1 cellular context compared by ENCODE assay signal in the genomic region with DNA sequence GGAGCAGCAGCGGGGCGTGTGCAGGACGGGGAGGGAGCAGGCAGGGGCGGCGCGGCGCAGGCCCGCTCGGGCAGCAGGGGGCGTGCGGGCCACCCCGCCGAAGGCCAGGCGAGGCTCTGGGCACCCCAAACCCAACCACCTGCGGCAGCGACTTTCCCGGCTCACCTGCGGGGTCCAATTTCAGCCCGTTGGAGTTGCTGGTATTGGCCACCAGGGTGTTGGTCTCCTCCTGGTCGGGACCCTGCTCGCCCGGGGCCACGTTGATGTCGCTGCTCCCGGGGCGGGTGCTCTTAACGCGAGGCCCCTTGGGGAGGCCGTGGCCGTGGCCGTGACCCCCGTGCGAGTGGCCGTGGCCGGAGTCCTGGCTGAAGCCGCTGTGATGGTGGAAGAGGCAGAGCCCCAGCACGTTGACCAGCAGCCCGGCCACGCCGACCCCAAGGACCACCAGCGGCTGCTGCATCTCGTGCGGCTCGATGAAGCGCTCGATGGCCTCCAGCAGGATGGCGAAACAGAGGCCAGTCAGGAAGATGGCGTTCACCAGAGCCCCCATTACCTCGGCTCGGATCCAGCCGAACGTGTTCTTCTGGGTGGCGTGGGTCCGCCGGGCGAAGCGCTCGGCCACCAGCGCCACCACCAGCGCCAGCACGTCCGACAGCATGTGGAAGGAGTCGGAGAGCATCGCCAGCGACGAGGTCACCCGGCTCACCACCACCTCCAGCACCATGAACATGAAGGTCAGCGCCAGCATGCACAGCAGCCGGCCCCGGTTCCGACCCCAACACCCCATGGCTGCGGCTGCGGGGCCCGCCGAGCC.
TF ChIP-seq lines count a peak whose summit lies in the region.

No MANE protein-coding gene starts in this region.

TF ChIP-seq in HepG2, 621 proteins besides CTCF, POLR2A, EP300 and RAD21 (continued from another document and continues in another):
- TF ChIP-seq, protein P1, sequence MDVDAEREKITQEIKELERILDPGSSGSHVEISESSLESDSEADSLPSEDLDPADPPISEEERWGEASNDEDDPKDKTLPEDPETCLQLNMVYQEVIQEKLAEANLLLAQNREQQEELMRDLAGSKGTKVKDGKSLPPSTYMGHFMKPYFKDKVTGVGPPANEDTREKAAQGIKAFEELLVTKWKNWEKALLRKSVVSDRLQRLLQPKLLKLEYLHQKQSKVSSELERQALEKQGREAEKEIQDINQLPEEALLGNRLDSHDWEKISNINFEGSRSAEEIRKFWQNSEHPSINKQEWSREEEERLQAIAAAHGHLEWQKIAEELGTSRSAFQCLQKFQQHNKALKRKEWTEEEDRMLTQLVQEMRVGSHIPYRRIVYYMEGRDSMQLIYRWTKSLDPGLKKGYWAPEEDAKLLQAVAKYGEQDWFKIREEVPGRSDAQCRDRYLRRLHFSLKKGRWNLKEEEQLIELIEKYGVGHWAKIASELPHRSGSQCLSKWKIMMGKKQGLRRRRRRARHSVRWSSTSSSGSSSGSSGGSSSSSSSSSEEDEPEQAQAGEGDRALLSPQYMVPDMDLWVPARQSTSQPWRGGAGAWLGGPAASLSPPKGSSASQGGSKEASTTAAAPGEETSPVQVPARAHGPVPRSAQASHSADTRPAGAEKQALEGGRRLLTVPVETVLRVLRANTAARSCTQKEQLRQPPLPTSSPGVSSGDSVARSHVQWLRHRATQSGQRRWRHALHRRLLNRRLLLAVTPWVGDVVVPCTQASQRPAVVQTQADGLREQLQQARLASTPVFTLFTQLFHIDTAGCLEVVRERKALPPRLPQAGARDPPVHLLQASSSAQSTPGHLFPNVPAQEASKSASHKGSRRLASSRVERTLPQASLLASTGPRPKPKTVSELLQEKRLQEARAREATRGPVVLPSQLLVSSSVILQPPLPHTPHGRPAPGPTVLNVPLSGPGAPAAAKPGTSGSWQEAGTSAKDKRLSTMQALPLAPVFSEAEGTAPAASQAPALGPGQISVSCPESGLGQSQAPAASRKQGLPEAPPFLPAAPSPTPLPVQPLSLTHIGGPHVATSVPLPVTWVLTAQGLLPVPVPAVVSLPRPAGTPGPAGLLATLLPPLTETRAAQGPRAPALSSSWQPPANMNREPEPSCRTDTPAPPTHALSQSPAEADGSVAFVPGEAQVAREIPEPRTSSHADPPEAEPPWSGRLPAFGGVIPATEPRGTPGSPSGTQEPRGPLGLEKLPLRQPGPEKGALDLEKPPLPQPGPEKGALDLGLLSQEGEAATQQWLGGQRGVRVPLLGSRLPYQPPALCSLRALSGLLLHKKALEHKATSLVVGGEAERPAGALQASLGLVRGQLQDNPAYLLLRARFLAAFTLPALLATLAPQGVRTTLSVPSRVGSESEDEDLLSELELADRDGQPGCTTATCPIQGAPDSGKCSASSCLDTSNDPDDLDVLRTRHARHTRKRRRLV (CRISPR knock-in tag; IDR thresholded peaks at IDR 0.05) = 0 out of 2 replicates have a peak, but pooled peaks have one; percentile 47
- TF ChIP-seq ZNF761 (CRISPR knock-in tag; conservative IDR thresholded peaks at IDR 0.05) (peak; percentile 26; the same call in 1 of the 2 replicates), SNRNP70 (IDR thresholded peaks at IDR 0.05; ENCODE audit: low read depth, low read length) (no peak), ZNF678 (CRISPR knock-in tag; IDR thresholded peaks at IDR 0.05) (0 out of 2 replicates have a peak, but pooled peaks have one; percentile 45), SETDB1 (CRISPR knock-in tag; IDR thresholded peaks at IDR 0.05; ENCODE audit: borderline replicate concordance) (no peak), ZZZ3 (CRISPR knock-in tag; IDR thresholded peaks at IDR 0.05; ENCODE audit: borderline replicate concordance) (0 out of 2 replicates have a peak, but pooled peaks have one; percentile 55), TSC22D2 (CRISPR knock-in tag; IDR thresholded peaks at IDR 0.05; ENCODE audit: borderline replicate concordance) (peak; percentile 69; the same call in 1 of the 2 replicates), MXI1 (IDR thresholded peaks at IDR 0.05; ENCODE audit: borderline replicate concordance, low read depth, low read length) (no peak), HDAC1 (CRISPR knock-in tag; IDR thresholded peaks at IDR 0.05) (peak; percentile 78), HMGA1 (CRISPR knock-in tag; conservative IDR thresholded peaks at IDR 0.05) (no peak), SRY (CRISPR knock-in tag; IDR thresholded peaks at IDR 0.05) (no peak), MIER3 (CRISPR knock-in tag; IDR thresholded peaks at IDR 0.05; ENCODE audit: borderline replicate concordance) (no peak), NBN (conservative IDR thresholded peaks at IDR 0.05) (no peak), ZNF350 (CRISPR knock-in tag; IDR thresholded peaks at IDR 0.05; ENCODE audit: borderline replicate concordance, low read depth) (no peak), MAFG (CRISPR knock-in tag; IDR thresholded peaks at IDR 0.05) (peak; percentile 28; the same call in 1 of the 2 replicates), ZNF782 (CRISPR knock-in tag; IDR thresholded peaks at IDR 0.05; ENCODE audit: borderline replicate concordance) (no peak), CHD2 (IDR thresholded peaks at IDR 0.05; ENCODE audit: low read depth, low read length) (no peak), JUN (CRISPR knock-in tag; IDR thresholded peaks at IDR 0.05) (no peak), U2AF1 (optimal IDR thresholded peaks at IDR 0.05; ENCODE audit: low read depth, low read length) (no peak), FOSL1 (CRISPR knock-in tag; IDR thresholded peaks at IDR 0.05; ENCODE audit: borderline replicate concordance) (no peak), SMAD3 (CRISPR knock-in tag; IDR thresholded peaks at IDR 0.05) (no peak; the same call in 1 of the 2 replicates), FIP1L1 (IDR thresholded peaks at IDR 0.05; ENCODE audit: borderline replicate concordance, insufficient read depth, low read depth, low read length) (no peak), ZNF598 (CRISPR knock-in tag; IDR thresholded peaks at IDR 0.05; ENCODE audit: borderline replicate concordance) (0 out of 2 replicates have a peak, but pooled peaks have one; percentile 38), TAF15 (IDR thresholded peaks at IDR 0.05; ENCODE audit: low read depth, low read length, poor library complexity, severe bottlenecking) (no peak), MIER2 (CRISPR knock-in tag; IDR thresholded peaks at IDR 0.05) (no peak), ZNF720 (CRISPR knock-in tag; IDR thresholded peaks at IDR 0.05) (0 out of 2 replicates have a peak, but pooled peaks have one; percentile 32), ZNF777 (CRISPR knock-in tag; IDR thresholded peaks at IDR 0.05) (peak; percentile 54; the same call in 1 of the 2 replicates), ZNF382 (CRISPR knock-in tag; IDR thresholded peaks at IDR 0.05; ENCODE audit: borderline replicate concordance) (no peak), ZNF292 (CRISPR knock-in tag; IDR thresholded peaks at IDR 0.05; ENCODE audit: borderline replicate concordance, low read depth) (0 out of 2 replicates have a peak, but pooled peaks have one; percentile 29), ZBTB42 (CRISPR knock-in tag; IDR thresholded peaks at IDR 0.05) (peak; percentile 59), ZBTB38 (CRISPR knock-in tag; IDR thresholded peaks at IDR 0.05) (0 out of 2 replicates have a peak, but pooled peaks have one; percentile 51)
- TF ChIP-seq, protein P2, sequence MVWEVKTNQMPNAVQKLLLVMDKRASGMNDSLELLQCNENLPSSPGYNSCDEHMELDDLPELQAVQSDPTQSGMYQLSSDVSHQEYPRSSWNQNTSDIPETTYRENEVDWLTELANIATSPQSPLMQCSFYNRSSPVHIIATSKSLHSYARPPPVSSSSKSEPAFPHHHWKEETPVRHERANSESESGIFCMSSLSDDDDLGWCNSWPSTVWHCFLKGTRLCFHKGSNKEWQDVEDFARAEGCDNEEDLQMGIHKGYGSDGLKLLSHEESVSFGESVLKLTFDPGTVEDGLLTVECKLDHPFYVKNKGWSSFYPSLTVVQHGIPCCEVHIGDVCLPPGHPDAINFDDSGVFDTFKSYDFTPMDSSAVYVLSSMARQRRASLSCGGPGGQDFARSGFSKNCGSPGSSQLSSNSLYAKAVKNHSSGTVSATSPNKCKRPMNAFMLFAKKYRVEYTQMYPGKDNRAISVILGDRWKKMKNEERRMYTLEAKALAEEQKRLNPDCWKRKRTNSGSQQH (CRISPR knock-in tag; IDR thresholded peaks at IDR 0.05; ENCODE audit: low read depth) = 0 out of 2 replicates have a peak, but pooled peaks have one; percentile 60
- TF ChIP-seq, protein P3, sequence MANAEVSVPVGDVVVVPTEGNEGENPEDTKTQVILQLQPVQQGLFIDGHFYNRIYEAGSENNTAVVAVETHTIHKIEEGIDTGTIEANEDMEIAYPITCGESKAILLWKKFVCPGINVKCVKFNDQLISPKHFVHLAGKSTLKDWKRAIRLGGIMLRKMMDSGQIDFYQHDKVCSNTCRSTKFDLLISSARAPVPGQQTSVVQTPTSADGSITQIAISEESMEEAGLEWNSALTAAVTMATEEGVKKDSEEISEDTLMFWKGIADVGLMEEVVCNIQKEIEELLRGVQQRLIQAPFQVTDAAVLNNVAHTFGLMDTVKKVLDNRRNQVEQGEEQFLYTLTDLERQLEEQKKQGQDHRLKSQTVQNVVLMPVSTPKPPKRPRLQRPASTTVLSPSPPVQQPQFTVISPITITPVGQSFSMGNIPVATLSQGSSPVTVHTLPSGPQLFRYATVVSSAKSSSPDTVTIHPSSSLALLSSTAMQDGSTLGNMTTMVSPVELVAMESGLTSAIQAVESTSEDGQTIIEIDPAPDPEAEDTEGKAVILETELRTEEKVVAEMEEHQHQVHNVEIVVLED (CRISPR knock-in tag; IDR thresholded peaks at IDR 0.05; ENCODE audit: borderline replicate concordance) = no peak; the same call in 1 of the 2 replicates
- TF ChIP-seq, protein P4, sequence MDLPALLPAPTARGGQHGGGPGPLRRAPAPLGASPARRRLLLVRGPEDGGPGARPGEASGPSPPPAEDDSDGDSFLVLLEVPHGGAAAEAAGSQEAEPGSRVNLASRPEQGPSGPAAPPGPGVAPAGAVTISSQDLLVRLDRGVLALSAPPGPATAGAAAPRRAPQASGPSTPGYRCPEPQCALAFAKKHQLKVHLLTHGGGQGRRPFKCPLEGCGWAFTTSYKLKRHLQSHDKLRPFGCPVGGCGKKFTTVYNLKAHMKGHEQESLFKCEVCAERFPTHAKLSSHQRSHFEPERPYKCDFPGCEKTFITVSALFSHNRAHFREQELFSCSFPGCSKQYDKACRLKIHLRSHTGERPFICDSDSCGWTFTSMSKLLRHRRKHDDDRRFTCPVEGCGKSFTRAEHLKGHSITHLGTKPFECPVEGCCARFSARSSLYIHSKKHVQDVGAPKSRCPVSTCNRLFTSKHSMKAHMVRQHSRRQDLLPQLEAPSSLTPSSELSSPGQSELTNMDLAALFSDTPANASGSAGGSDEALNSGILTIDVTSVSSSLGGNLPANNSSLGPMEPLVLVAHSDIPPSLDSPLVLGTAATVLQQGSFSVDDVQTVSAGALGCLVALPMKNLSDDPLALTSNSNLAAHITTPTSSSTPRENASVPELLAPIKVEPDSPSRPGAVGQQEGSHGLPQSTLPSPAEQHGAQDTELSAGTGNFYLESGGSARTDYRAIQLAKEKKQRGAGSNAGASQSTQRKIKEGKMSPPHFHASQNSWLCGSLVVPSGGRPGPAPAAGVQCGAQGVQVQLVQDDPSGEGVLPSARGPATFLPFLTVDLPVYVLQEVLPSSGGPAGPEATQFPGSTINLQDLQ (CRISPR knock-in tag; IDR thresholded peaks at IDR 0.05) = no peak
- TF ChIP-seq, protein P5, sequence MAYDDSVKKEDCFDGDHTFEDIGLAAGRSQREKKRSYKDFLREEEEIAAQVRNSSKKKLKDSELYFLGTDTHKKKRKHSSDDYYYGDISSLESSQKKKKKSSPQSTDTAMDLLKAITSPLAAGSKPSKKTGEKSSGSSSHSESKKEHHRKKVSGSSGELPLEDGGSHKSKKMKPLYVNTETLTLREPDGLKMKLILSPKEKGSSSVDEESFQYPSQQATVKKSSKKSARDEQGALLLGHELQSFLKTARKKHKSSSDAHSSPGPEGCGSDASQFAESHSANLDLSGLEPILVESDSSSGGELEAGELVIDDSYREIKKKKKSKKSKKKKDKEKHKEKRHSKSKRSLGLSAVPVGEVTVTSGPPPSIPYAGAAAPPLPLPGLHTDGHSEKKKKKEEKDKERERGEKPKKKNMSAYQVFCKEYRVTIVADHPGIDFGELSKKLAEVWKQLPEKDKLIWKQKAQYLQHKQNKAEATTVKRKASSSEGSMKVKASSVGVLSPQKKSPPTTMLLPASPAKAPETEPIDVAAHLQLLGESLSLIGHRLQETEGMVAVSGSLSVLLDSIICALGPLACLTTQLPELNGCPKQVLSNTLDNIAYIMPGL (CRISPR knock-in tag; IDR thresholded peaks at IDR 0.05; ENCODE audit: borderline replicate concordance in 1 of 2, low read depth in 1 of 2) = peak; percentile 98 to 99
- TF ChIP-seq, protein P6, sequence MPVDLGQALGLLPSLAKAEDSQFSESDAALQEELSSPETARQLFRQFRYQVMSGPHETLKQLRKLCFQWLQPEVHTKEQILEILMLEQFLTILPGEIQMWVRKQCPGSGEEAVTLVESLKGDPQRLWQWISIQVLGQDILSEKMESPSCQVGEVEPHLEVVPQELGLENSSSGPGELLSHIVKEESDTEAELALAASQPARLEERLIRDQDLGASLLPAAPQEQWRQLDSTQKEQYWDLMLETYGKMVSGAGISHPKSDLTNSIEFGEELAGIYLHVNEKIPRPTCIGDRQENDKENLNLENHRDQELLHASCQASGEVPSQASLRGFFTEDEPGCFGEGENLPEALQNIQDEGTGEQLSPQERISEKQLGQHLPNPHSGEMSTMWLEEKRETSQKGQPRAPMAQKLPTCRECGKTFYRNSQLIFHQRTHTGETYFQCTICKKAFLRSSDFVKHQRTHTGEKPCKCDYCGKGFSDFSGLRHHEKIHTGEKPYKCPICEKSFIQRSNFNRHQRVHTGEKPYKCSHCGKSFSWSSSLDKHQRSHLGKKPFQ (CRISPR knock-in tag; IDR thresholded peaks at IDR 0.05; ENCODE audit: insufficient replicate concordance) = peak; percentile 7
- TF ChIP-seq, protein P7, sequence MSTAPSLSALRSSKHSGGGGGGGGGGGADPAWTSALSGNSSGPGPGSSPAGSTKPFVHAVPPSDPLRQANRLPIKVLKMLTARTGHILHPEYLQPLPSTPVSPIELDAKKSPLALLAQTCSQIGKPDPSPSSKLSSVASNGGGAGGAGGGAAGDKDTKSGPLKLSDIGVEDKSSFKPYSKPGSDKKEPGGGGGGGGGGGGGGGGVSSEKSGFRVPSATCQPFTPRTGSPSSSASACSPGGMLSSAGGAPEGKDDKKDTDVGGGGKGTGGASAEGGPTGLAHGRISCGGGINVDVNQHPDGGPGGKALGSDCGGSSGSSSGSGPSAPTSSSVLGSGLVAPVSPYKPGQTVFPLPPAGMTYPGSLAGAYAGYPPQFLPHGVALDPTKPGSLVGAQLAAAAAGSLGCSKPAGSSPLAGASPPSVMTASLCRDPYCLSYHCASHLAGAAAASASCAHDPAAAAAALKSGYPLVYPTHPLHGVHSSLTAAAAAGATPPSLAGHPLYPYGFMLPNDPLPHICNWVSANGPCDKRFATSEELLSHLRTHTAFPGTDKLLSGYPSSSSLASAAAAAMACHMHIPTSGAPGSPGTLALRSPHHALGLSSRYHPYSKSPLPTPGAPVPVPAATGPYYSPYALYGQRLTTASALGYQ (CRISPR knock-in tag; IDR thresholded peaks at IDR 0.05) = no peak
